Comparison of ENCODE assay signal across 3 cellular contexts in the genomic region with DNA sequence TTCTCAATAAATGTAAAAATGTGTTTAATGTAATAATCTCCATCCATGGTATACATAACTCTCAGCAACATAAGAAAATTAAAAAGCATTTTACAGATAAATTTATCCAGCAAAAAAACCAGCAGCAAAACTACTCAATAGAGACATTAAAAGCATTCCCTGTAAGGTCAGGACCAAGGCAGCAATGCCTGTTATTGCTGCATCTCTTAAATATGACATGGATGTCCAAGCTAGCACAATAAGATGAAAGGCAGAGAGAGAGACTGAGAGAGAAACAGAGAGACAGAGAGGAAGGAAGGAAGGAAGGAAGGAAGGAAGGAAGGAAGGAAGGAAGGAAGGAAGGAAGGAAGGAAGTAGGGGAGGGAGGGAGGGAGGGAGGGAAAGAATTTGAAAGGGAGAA.
"Had no signal": no experiment of that assay in that cellular context is flagged by ENCODE, and none has a peak within 500 bp of the region (broad histone marks: within the 10 kb centered on the region; RNA-seq: fewer than 3 reads in every experiment).

No MANE protein-coding gene starts in this region.

- H3K4me3 ChIP-seq: GM12878 had no signal

- ATAC-seq: GM12878 had no signal

- DNase-seq: GDM1, GF-D8 had no signal
